9 cellular contexts compared by ENCODE assay signal in genomic region chr12:76714415-76714814, GRCh38.
"Had no signal": no experiment of that assay in that cellular context is flagged by ENCODE, and none has a peak within 500 bp of the region (broad histone marks: within the 10 kb centered on the region; RNA-seq: fewer than 3 reads in every experiment).

No MANE protein-coding gene starts in this region.

- H3K36me3 ChIP-seq: HAP-1 had no signal

- H3K4me2 ChIP-seq: KMS-11 had no signal

- H3K9ac ChIP-seq: GM23248, KMS-11 had no signal

- H3K27ac ChIP-seq: GM23248, KMS-11 had no signal

- ATAC-seq: HCT116 had no signal

- H2AFZ ChIP-seq: GM23248 had no signal

- H3K4me3 ChIP-seq: GM23248, HAP-1 had no signal

- H3K4me1 ChIP-seq: HAP-1 had no signal

- DNase-seq: GM23248, H7, Karpas-422, KBM-7 had no signal

- H3K9me3 ChIP-seq: HAP-1 had no signal

- FAIRE-seq: H1, HTR-8/SVneo had no signal
